Comparison of ENCODE assay signal across 8 cellular contexts in the genomic region with DNA sequence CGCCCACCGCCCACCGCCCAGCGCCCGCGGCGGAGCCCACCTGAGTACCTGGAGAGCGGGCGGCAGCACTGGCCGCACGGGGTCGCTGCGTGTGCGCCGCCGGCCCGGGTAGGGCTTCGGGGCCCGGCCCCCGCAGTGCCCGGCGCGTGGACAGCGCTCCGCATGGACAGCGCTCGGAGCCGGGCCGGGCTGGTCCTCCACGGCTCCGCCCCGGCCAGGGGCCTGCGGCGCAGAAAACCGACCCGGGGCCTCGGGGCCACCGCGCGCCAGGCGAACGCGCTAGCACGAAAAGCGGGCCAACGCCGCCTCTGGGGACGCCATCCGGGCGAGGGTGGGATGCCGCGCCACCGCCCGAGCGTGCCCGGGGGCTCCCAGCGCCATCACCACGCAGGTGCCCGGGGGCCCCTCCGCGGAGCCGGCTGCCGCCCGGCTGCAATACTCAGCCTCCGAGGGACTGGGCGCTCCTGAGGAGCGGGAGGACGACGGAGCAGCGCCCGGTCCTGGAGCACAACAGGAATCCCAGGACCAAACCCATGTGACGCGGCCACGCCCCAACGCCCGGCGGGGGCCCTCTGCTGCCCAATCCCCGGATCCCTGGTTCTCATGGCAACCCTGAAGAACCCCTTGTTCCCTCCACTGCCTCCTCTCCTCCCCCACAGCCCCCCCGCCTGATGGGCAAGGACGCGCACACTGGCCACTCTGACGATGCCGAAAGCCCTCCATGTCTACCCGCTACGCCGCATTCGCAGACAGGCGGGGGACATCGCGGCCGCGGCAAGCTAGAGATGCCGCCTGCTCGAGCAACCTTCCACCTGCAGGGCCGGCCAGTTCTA. TPM values are rescaled to one million over a fixed set of nuclear protein-coding genes. Genes with fewer than 3 reads are reported as not detected.
DNase-seq lines count a peak whose midpoint lies in the region; ATAC-seq and TF ChIP-seq lines count a peak whose summit lies in the region.

A gene (minus strand): TSS at position 521 of the 833 bp plus-strand sequence. CDS start 50,574 bp downstream, outside the sequence.

- TF ChIP-seq CTCF in lower lobe of right lung (IDR thresholded peaks at IDR 0.05), result no peak

- peak; percentile 66 for DNase-seq in DMS53 (lab: John Stamatoyannopoulos, UW)
- DNase-seq in DMS53 treated with DMSO at 0.1 percent for 48 hours (lab: John Stamatoyannopoulos, UW; ENCODE audit: unreplicated experiment), result no peak
- no peak for DNase-seq in SJSA1 (ENCODE audit: low read depth in 1 of 2, low spot score in 2 of 2)
- no peak for DNase-seq in effector memory CD4-positive, alpha-beta T cell
- peak; percentile 51 for DNase-seq in lower lobe of right lung
- peak; percentile 21 to 88 (median 61) for DNase-seq in substantia nigra (lab: John Stamatoyannopoulos, UW)
- DNase-seq in SJCRH30, result no peak

- peak; percentile 87 to 90 for ATAC-seq in lower lobe of right lung
- no peak for ATAC-seq in GM18517 (IDR thresholded peaks at IDR 0.05; ENCODE audit: unreplicated experiment)

- H3K36me3 ChIP-seq in SJSA1 (no peaks in the 10 kb centered on the region), lower lobe of right lung (no peaks in the 10 kb centered on the region), SJCRH30 (no peaks in the 10 kb centered on the region)
- no peaks in the 10 kb centered on the region for H3K36me3 ChIP-seq in effector memory CD4-positive, alpha-beta T cell (ENCODE audit: control insufficient read depth, insufficient read depth, low read length)

- H3K4me3 ChIP-seq in SJSA1 (peak within 1 kb of the TSS; percentile 28), lower lobe of right lung (peak within 1 kb of the TSS; percentile 59), SJCRH30 (no peak within 1 kb of the TSS)
- peak within 1 kb of the TSS; percentile 42 for H3K4me3 ChIP-seq in effector memory CD4-positive, alpha-beta T cell (ENCODE audit: insufficient read depth, low read depth, low read length, poor library complexity, severe bottlenecking)

- H3K9me3 ChIP-seq in SJSA1 (replicated peaks) (no peaks in the 10 kb centered on the region), lower lobe of right lung (no peaks in the 10 kb centered on the region), SJCRH30 (replicated peaks) (no peaks in the 10 kb centered on the region)
- H3K9me3 ChIP-seq in effector memory CD4-positive, alpha-beta T cell (ENCODE audit: control insufficient read depth, low read length), result no peaks in the 10 kb centered on the region

- no peaks in the 10 kb centered on the region for H3K27me3 ChIP-seq in SJSA1 (replicated peaks)
- no peaks in the 10 kb centered on the region for H3K27me3 ChIP-seq in effector memory CD4-positive, alpha-beta T cell (replicated peaks; ENCODE audit: control insufficient read depth, insufficient read depth, low read length, poor library complexity, severe bottlenecking)
- no peaks in the 10 kb centered on the region for H3K27me3 ChIP-seq in lower lobe of right lung (ENCODE audit: low read depth)
- H3K27me3 ChIP-seq in SJCRH30, result no peaks in the 10 kb centered on the region; the same call in 1 of the 2 replicates

- H3K27ac ChIP-seq in SJSA1 (no peak within 1 kb of the TSS), lower lobe of right lung (no peak within 1 kb of the TSS), substantia nigra (ENCODE audit: low read depth, low read length, poor library complexity, severe bottlenecking) (peak within 1 kb of the TSS; percentile 72), SJCRH30 (no peak within 1 kb of the TSS)
- H3K27ac ChIP-seq in effector memory CD4-positive, alpha-beta T cell (ENCODE audit: insufficient read depth, low read length, poor library complexity, severe bottlenecking), result no peak within 1 kb of the TSS

- H3K4me1 ChIP-seq in SJSA1 (replicated peaks), result no peaks in the 10 kb centered on the region; the same call in 1 of the 2 replicates
- H3K4me1 ChIP-seq in effector memory CD4-positive, alpha-beta T cell (ENCODE audit: control insufficient read depth, insufficient read depth, low read length, poor library complexity, severe bottlenecking), result peaks cover 3% of the 10 kb centered on the region
- no peaks in the 10 kb centered on the region for H3K4me1 ChIP-seq in lower lobe of right lung
- no peaks in the 10 kb centered on the region for H3K4me1 ChIP-seq in SJCRH30

- intact Hi-C loops in lower lobe of right lung (cut with DNase I), result no loop called here

RNA-seq across cellular contexts. Expression of the gene that starts here (rescaled TPM):
- total RNA-seq in SJSA1 (2014; rRNA removed; shearing (Covaris generic)), result 1.3 and 3.3 TPM in 2 replicates
- 36.5 TPM for total RNA-seq in lower lobe of right lung
- 0.58 and 0.95 TPM in 2 replicates for total RNA-seq in SJCRH30 (2014; rRNA removed; shearing (Covaris generic))

Comparison
In these comparisons a context has a peak if more than half of its experiments do, and no peak if none do; other contexts are left out.
1. DNase-seq: peak in DMS53 (single experiment), lower lobe of right lung (single experiment) and substantia nigra (49 of 49); none in DMS53 treated with DMSO at 0.1 percent for 48 hours (single experiment), SJSA1 (0 of 2), effector memory CD4-positive, alpha-beta T cell (0 of 3) and SJCRH30 (0 of 2).